In genomic region chr10:72245949-72246525, GRCh38 we compare ENCODE assay signal across 10 cellular contexts. TPM values are rescaled to one million over a fixed set of nuclear protein-coding genes. Genes with fewer than 3 reads are reported as not detected.
DNase-seq lines count a peak whose midpoint lies in the region; ATAC-seq and TF ChIP-seq lines count a peak whose summit lies in the region.
"Had no signal": no experiment of that assay in that cellular context is flagged by ENCODE, and none has a peak within 500 bp of the region (broad histone marks: within the 10 kb centered on the region; RNA-seq: fewer than 3 reads in every experiment).

No MANE protein-coding gene starts in this region.

- peak overlapping the region; percentile 35 for H3K27ac ChIP-seq in naive thymus-derived CD4-positive, alpha-beta T cell (ENCODE audit: low read depth, low read length)
- peak overlapping the region; percentile 93 to 99 (median 98) for H3K27ac ChIP-seq in tibial nerve

- H3K9me3 ChIP-seq in naive thymus-derived CD4-positive, alpha-beta T cell (ENCODE audit: control insufficient read depth in 2 of 3, low read length in 3 of 3), result no peaks in the 10 kb centered on the region
- no peaks in the 10 kb centered on the region for H3K9me3 ChIP-seq in tibial nerve

- H3K36me3 ChIP-seq in naive thymus-derived CD4-positive, alpha-beta T cell (ENCODE audit: control insufficient read depth in 2 of 3, insufficient read depth in 3 of 3, low read length in 3 of 3), result no peaks in the 10 kb centered on the region
- H3K36me3 ChIP-seq in tibial nerve, result no peaks in the 10 kb centered on the region

- no peaks in the 10 kb centered on the region for H3K36me3 Mint-ChIP-seq in activated naive CD4-positive, alpha-beta T cell treated with anti-CD3 and anti-CD28 coated beads for 36 hours (ENCODE audit: low read depth)
- H3K36me3 Mint-ChIP-seq in MCF 10A (ENCODE audit: insufficient read depth, unreplicated experiment) (peaks cover 6% of the 10 kb centered on the region), progenitor cell of endocrine pancreas (ENCODE audit: insufficient read depth) (no peaks in the 10 kb centered on the region)
- peaks cover 0 to 4% (median 0%) of the 10 kb centered on the region in 5 donors for H3K36me3 Mint-ChIP-seq in naive thymus-derived CD4-positive, alpha-beta T cell

- no peaks in the 10 kb centered on the region for H3K9me3 Mint-ChIP-seq in activated naive CD4-positive, alpha-beta T cell treated with anti-CD3 and anti-CD28 coated beads for 36 hours
- H3K9me3 Mint-ChIP-seq in MCF 10A (ENCODE audit: unreplicated experiment) (no peaks in the 10 kb centered on the region), progenitor cell of endocrine pancreas (ENCODE audit: low read depth) (no peaks in the 10 kb centered on the region)
- peaks cover 0 to 4% (median 0%) of the 10 kb centered on the region in 11 donors for H3K9me3 Mint-ChIP-seq in naive thymus-derived CD4-positive, alpha-beta T cell
- H3K9me3 Mint-ChIP-seq: endodermal cell had no signal

- peak overlapping the region; percentile 87 for H3K27ac Mint-ChIP-seq in activated naive CD4-positive, alpha-beta T cell treated with anti-CD3 and anti-CD28 coated beads for 36 hours
- H3K27ac Mint-ChIP-seq in MCF 10A (ENCODE audit: low read depth, unreplicated experiment) (peak overlapping the region; percentile 88), progenitor cell of endocrine pancreas (no peak overlapping the region)
- peak overlapping the region; percentile 56 to 98 (median 93) for H3K27ac Mint-ChIP-seq in naive thymus-derived CD4-positive, alpha-beta T cell
- H3K27ac Mint-ChIP-seq: endodermal cell had no signal

- POLR2A ChIA-PET in MCF 10A (lab: Yijun Ruan, JAX), result interaction anchor here (0.8 to 27.1 kb wide), 11 partner anchors 8 to 89 kb away, joined by 3 to 902 read pairs (median 36); partner anchors contain the start of genes ANAPC16, ASCC1 and DDIT4
- POLR2A ChIA-PET in naive thymus-derived CD4-positive, alpha-beta T cell (lab: Charles Lee), result interaction anchor here (0.9 to 3.8 kb wide), 12 partner anchors 8 to 89 kb away, joined by 3 to 32 read pairs (median 3); partner anchors contain the start of genes ANAPC16 and ASCC1

- no peak overlapping the region for H3K4me3 ChIP-seq in naive thymus-derived CD4-positive, alpha-beta T cell (ENCODE audit: low read length)
- H3K4me3 ChIP-seq in tibial nerve, result no peak overlapping the region

- TF ChIP-seq CTCF in MCF 10A (IDR thresholded peaks at IDR 0.05; ENCODE audit: unreplicated experiment) (no peak), tibial nerve (IDR thresholded peaks at IDR 0.05) (no peak), progenitor cell of endocrine pancreas (IDR thresholded peaks at IDR 0.05; ENCODE audit: unreplicated experiment) (no peak)

- BruUV-seq in MCF 10A (replicated peaks; lab: Mats Ljungman, UMichigan), result no TSS peak

- intact Hi-C loops in activated naive CD4-positive, alpha-beta T cell treated with anti-CD3 and anti-CD28 coated beads for 36 hours (cut with micrococcal nuclease), result no loop called here
- intact Hi-C loops in MCF 10A (cut with micrococcal nuclease), result loop anchor here (2.0 kb wide), 1 partner anchor 75 kb away; no protein-coding TSS in a partner anchor
- intact Hi-C loops in naive thymus-derived CD4-positive, alpha-beta T cell (cut with micrococcal nuclease), result no loop called here

- peak in 1 of 2 donors; percentile 20 for TF ChIP-seq POLR2A in tibial nerve (IDR thresholded peaks at IDR 0.05)

- no peaks in the 10 kb centered on the region for H3K27me3 ChIP-seq in naive thymus-derived CD4-positive, alpha-beta T cell (ENCODE audit: control insufficient read depth in 2 of 2, insufficient read depth in 2 of 2, low read length in 2 of 2)
- no peaks in the 10 kb centered on the region for H3K27me3 ChIP-seq in tibial nerve

- ATAC-seq in naive thymus-derived CD4-positive, alpha-beta T cell, result no peak
- no peak for ATAC-seq in GM19395 (IDR thresholded peaks at IDR 0.05; ENCODE audit: unreplicated experiment)

- H3K27me3 Mint-ChIP-seq in activated naive CD4-positive, alpha-beta T cell treated with anti-CD3 and anti-CD28 coated beads for 36 hours (ENCODE audit: low read depth), result no peaks in the 10 kb centered on the region
- H3K27me3 Mint-ChIP-seq in MCF 10A (ENCODE audit: insufficient read depth, unreplicated experiment) (no peaks in the 10 kb centered on the region), progenitor cell of endocrine pancreas (no peaks in the 10 kb centered on the region)
- no peaks in the 10 kb centered on the region for H3K27me3 Mint-ChIP-seq in naive thymus-derived CD4-positive, alpha-beta T cell

- peaks cover 67 to 81% of the 10 kb centered on the region in 2 donors for H3K4me1 ChIP-seq in naive thymus-derived CD4-positive, alpha-beta T cell (ENCODE audit: control insufficient read depth in 2 of 2, insufficient read depth in 2 of 2, low read length in 2 of 2)
- H3K4me1 ChIP-seq in tibial nerve, result peaks cover 14 to 100% (median 95%) of the 10 kb centered on the region in 4 donors

- DNase-seq in activated naive CD4-positive, alpha-beta T cell treated with anti-CD3 and anti-CD28 coated beads for 36 hours, result peak; percentile 47
- DNase-seq in activated naive CD4-positive, alpha-beta T cell (lab: John Stamatoyannopoulos, UW), result no peak
- DNase-seq in MCF 10A (ENCODE audit: unreplicated experiment) (peak; percentile 53), tibial nerve (ENCODE audit: low spot score in 2 of 2) (no peak), NCI-H2029 treated with DMSO at 0.1 percent for 48 hours (lab: John Stamatoyannopoulos, UW) (no peak), progenitor cell of endocrine pancreas (ENCODE audit: low spot score, unreplicated experiment) (no peak)
- DNase-seq in naive thymus-derived CD4-positive, alpha-beta T cell, result no peak
- DNase-seq: endodermal cell, NCI-H1417 had no signal

- H3K4me1 Mint-ChIP-seq in activated naive CD4-positive, alpha-beta T cell treated with anti-CD3 and anti-CD28 coated beads for 36 hours (ENCODE audit: low read depth), result peaks cover 80% of the 10 kb centered on the region
- H3K4me1 Mint-ChIP-seq in MCF 10A (ENCODE audit: insufficient read depth, unreplicated experiment) (peaks cover 74% of the 10 kb centered on the region), progenitor cell of endocrine pancreas (ENCODE audit: low read depth) (peaks cover 17% of the 10 kb centered on the region)
- H3K4me1 Mint-ChIP-seq in naive thymus-derived CD4-positive, alpha-beta T cell, result peaks cover 59 to 90% (median 83%) of the 10 kb centered on the region in 7 donors

- CTCF ChIA-PET in activated naive CD4-positive, alpha-beta T cell treated with anti-CD3 and anti-CD28 coated beads for 36 hours (lab: Charles Lee), result interaction anchor here (0.6 to 1.6 kb wide), 7 partner anchors 11 to 94 kb away, joined by 3 to 7 read pairs (median 3); no protein-coding TSS in a partner anchor
- CTCF ChIA-PET in MCF 10A (lab: Yijun Ruan, JAX), result interaction anchor here (0.6 to 3.3 kb wide), 6 partner anchors 13 to 120 kb away, joined by 3 to 36 read pairs (median 4); no protein-coding TSS in a partner anchor
- CTCF ChIA-PET in naive thymus-derived CD4-positive, alpha-beta T cell (lab: Charles Lee), result interaction anchor here (0.9 to 2.6 kb wide), 7 partner anchors 14 to 90 kb away, joined by 3 to 9 read pairs (median 4); no protein-coding TSS in a partner anchor

- 0 to 2% methylated on average over 3 of the region's 3 CpGs for WGBS in tibial nerve, 2 donors

- H3K4me3 Mint-ChIP-seq in activated naive CD4-positive, alpha-beta T cell treated with anti-CD3 and anti-CD28 coated beads for 36 hours, result no peak overlapping the region
- H3K4me3 Mint-ChIP-seq in MCF 10A (ENCODE audit: unreplicated experiment) (peak overlapping the region; percentile 16), progenitor cell of endocrine pancreas (ENCODE audit: low read depth) (no peak overlapping the region)
- peak overlapping the region; percentile 6 to 80 (median 60) for H3K4me3 Mint-ChIP-seq in naive thymus-derived CD4-positive, alpha-beta T cell
- H3K4me3 Mint-ChIP-seq: endodermal cell had no signal

- peak in 1 of 2 donors; percentile 67 for TF ChIP-seq EP300 in tibial nerve (IDR thresholded peaks at IDR 0.05)

RNA-seq across cellular contexts. Expression of gene DDIT4, which starts 27.7 kb away (rescaled TPM):
- total RNA-seq in activated naive CD4-positive, alpha-beta T cell treated with anti-CD3 and anti-CD28 coated beads for 36 hours, result 100 to 1,000 TPM; 684 to 689 TPM
- total RNA-seq in MCF 10A (2022) (698 and 872 TPM in 2 replicates), tibial nerve (1,000 to 10,000 TPM; 1,317 to 2,202 (median 1,604) TPM), progenitor cell of endocrine pancreas (36.9 and 49.7 TPM in 2 replicates)
- total RNA-seq in naive thymus-derived CD4-positive, alpha-beta T cell, result 100 to 1,000 TPM in 3 of 5 experiments, 10 to 100 TPM in 2; 25.4 to 335 (median 135) TPM
- polyA plus RNA-seq in naive thymus-derived CD4-positive, alpha-beta T cell, result 100 to 1,000 TPM in 1 of 2 donors, 10 to 100 TPM in 1; 80.4 to 219 TPM

RNA-seq across cellular contexts. Expression of gene ASCC1, which starts 30.0 kb away (rescaled TPM):
- 10 to 100 TPM; 61.6 to 68.5 TPM for total RNA-seq in activated naive CD4-positive, alpha-beta T cell treated with anti-CD3 and anti-CD28 coated beads for 36 hours
- total RNA-seq in MCF 10A (2022), result 26.3 and 31.6 TPM in 2 replicates
- total RNA-seq in naive thymus-derived CD4-positive, alpha-beta T cell, result 10 to 100 TPM; 19.4 to 33.1 (median 24.2) TPM
- 10 to 100 TPM; 25.2 to 27.1 TPM for polyA plus RNA-seq in naive thymus-derived CD4-positive, alpha-beta T cell
- total RNA-seq in tibial nerve, result 10 to 100 TPM; 34.2 to 85.7 (median 54.2) TPM
- total RNA-seq in progenitor cell of endocrine pancreas, result 40.0 and 42.2 TPM in 2 replicates

RNA-seq across cellular contexts. Expression of gene ANAPC16, which starts 30.2 kb away (rescaled TPM):
- total RNA-seq in activated naive CD4-positive, alpha-beta T cell treated with anti-CD3 and anti-CD28 coated beads for 36 hours, result 100 to 1,000 TPM; 127 to 128 TPM
- total RNA-seq in MCF 10A (2022), result 97.0 and 110 TPM in 2 replicates
- total RNA-seq in naive thymus-derived CD4-positive, alpha-beta T cell, result 100 to 1,000 TPM in 3 of 5 experiments, 10 to 100 TPM in 2; 85.5 to 131 (median 105) TPM
- polyA plus RNA-seq in naive thymus-derived CD4-positive, alpha-beta T cell, result 100 to 1,000 TPM; 318 to 445 TPM
- total RNA-seq in tibial nerve, result 10 to 100 TPM; 52.6 to 72.3 (median 61.9) TPM
- 85.3 and 85.9 TPM in 2 replicates for total RNA-seq in progenitor cell of endocrine pancreas

Comparison
In these comparisons a context has a peak if more than half of its experiments do, and no peak if none do; other contexts are left out.
1. DNase-seq: peak in activated naive CD4-positive, alpha-beta T cell treated with anti-CD3 and anti-CD28 coated beads for 36 hours (single experiment) and MCF 10A (single experiment); none in activated naive CD4-positive, alpha-beta T cell (0 of 4), naive thymus-derived CD4-positive, alpha-beta T cell (0 of 9), tibial nerve (0 of 2), NCI-H2029 treated with DMSO at 0.1 percent for 48 hours (single experiment) and progenitor cell of endocrine pancreas (single experiment).
2. H3K4me3 Mint-ChIP-seq: peak in MCF 10A (single experiment) and naive thymus-derived CD4-positive, alpha-beta T cell (10 of 10); none in activated naive CD4-positive, alpha-beta T cell treated with anti-CD3 and anti-CD28 coated beads for 36 hours (single experiment) and progenitor cell of endocrine pancreas (single experiment).